ENCODE assay signal across 9 cellular contexts in the genomic region with DNA sequence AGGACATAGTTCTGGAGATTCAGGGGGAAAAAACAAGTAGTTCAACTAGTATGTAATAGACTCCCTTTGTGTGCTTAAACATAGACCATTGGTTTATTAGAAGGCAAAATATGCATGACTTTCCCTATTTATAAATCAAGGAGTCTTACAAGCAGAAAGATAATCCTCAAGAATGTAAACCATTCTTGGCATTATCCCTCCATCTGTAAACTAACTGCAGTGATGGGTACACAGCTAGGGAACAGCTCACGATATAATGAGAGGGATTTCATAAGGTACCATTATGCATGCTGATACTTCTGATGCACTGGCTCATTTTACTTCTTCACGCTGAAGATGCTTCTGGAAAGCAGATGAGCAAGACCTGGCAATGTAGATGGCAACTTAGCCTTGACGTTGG. TPM values are rescaled to one million over a fixed set of nuclear protein-coding genes. Genes with fewer than 3 reads are reported as not detected.
DNase-seq lines count a peak whose midpoint lies in the region; ATAC-seq, FAIRE-seq and TF ChIP-seq lines count a peak whose summit lies in the region.
"Had no signal": no experiment of that assay in that cellular context is flagged by ENCODE, and none has a peak within 500 bp of the region (broad histone marks: within the 10 kb centered on the region; RNA-seq: fewer than 3 reads in every experiment).

No MANE protein-coding gene starts in this region.

- no peak overlapping the region for H3K27ac ChIP-seq in heart left ventricle
- no peak overlapping the region for H3K27ac ChIP-seq in right cardiac atrium (ENCODE audit: low read length)
- no peak overlapping the region for H3K27ac ChIP-seq in keratinocyte (ENCODE audit: control insufficient read depth, insufficient read depth, low read length)
- peak overlapping the region in 1 of 2 donors; percentile 92 for H3K27ac ChIP-seq in tibial artery

- peaks cover 33% of the 10 kb centered on the region for H3K79me2 ChIP-seq in keratinocyte (ENCODE audit: control insufficient read depth, insufficient read depth, low read length)

- H3K36me3 Mint-ChIP-seq in activated naive CD4-positive, alpha-beta T cell treated with anti-CD3 and anti-CD28 coated beads, Interleukin-2, amount 50 U/mL, for 72 hours: peaks cover 28 to 32% of the 10 kb centered on the region in 2 donors

- H3K9me1 ChIP-seq in keratinocyte (ENCODE audit: control insufficient read depth, extremely low read depth, insufficient read depth, low read length): peaks cover 3% of the 10 kb centered on the region

- ATAC-seq in heart left ventricle: no peak
- ATAC-seq in right cardiac atrium: no peak
- ATAC-seq in activated naive CD4-positive, alpha-beta T cell treated with anti-CD3 and anti-CD28 coated beads, Interleukin-2, amount 50 U/mL, for 72 hours: no peak

- no peak overlapping the region for H2AFZ ChIP-seq in keratinocyte (ENCODE audit: control insufficient read depth, low read length)

- no peak for TF ChIP-seq POLR2A in heart left ventricle (IDR thresholded peaks at IDR 0.05)

- no peaks in the 10 kb centered on the region for H3K9me3 Mint-ChIP-seq in activated naive CD4-positive, alpha-beta T cell treated with anti-CD3 and anti-CD28 coated beads, Interleukin-2, amount 50 U/mL, for 72 hours

- H4K20me1 ChIP-seq in keratinocyte (ENCODE audit: control insufficient read depth, extremely low read depth, insufficient read depth, low read length): no peaks in the 10 kb centered on the region

- H3K9ac ChIP-seq in keratinocyte (ENCODE audit: control insufficient read depth, extremely low read depth, insufficient read depth, low read length): no peak overlapping the region

- H3K4me1 ChIP-seq in heart left ventricle (peaks cover 0 to 36% (median 26%) of the 10 kb centered on the region in 12 donors), right cardiac atrium (ENCODE audit: control insufficient read depth, insufficient read depth, low read length) (no peaks in the 10 kb centered on the region), keratinocyte (ENCODE audit: control insufficient read depth, extremely low read depth, insufficient read depth, low read length) (peaks cover 24% of the 10 kb centered on the region), tibial artery (peaks cover 0 to 35% (median 24%) of the 10 kb centered on the region in 4 donors)

- peak overlapping the region; percentile 96 to 99 for H3K27ac Mint-ChIP-seq in activated naive CD4-positive, alpha-beta T cell treated with anti-CD3 and anti-CD28 coated beads, Interleukin-2, amount 50 U/mL, for 72 hours

- H3K27me3 ChIP-seq in heart left ventricle: no peaks in the 10 kb centered on the region
- H3K27me3 ChIP-seq in right cardiac atrium (ENCODE audit: control insufficient read depth, insufficient read depth): no peaks in the 10 kb centered on the region
- H3K27me3 ChIP-seq in keratinocyte (ENCODE audit: control insufficient read depth, extremely low read depth, insufficient read depth, low read length): no peaks in the 10 kb centered on the region
- no peaks in the 10 kb centered on the region for H3K27me3 ChIP-seq in tibial artery

- TF ChIP-seq CTCF in heart left ventricle (IDR thresholded peaks at IDR 0.05) (no peak), keratinocyte (optimal IDR thresholded peaks at IDR 0.05 in 1 of 3, IDR thresholded peaks at IDR 0.05 in 1 of 3, conservative IDR thresholded peaks at IDR 0.05 in 1 of 3; ENCODE audit: extremely low read depth in 1 of 3, insufficient read depth in 2 of 3, low read length in 3 of 3) (no peak), tibial artery (IDR thresholded peaks at IDR 0.05) (no peak)

- peak; percentile 9 for FAIRE-seq in keratinocyte (lab: Jason Lieb, UNC)
- FAIRE-seq: frontal cortex had no signal

- peaks cover 0 to 12% (median 0%) of the 10 kb centered on the region in 9 donors for H3K36me3 ChIP-seq in heart left ventricle
- peaks cover 8 to 10% of the 10 kb centered on the region in 2 experiments for H3K36me3 ChIP-seq in keratinocyte (ENCODE audit: control insufficient read depth in 2 of 2, extremely low read depth in 1 of 2, insufficient read depth in 2 of 2, low read length in 2 of 2)
- H3K36me3 ChIP-seq in tibial artery: peaks cover 0 to 13% (median 0%) of the 10 kb centered on the region in 3 donors

- dilution Hi-C loops in keratinocyte (cut with MboI; ENCODE audit: extremely low pct_ligation_motif_present, low sequenced_read_pairs): no loop called here

- WGBS in heart left ventricle, 4 donors: 44 to 68% (median 50%) methylated on average over 3 of the region's 3 CpGs
- 40% methylated on average over 3 of the region's 3 CpGs for WGBS in right cardiac atrium

- no peak for DNase-seq in heart left ventricle
- DNase-seq in right cardiac atrium: no peak
- DNase-seq in activated naive CD4-positive, alpha-beta T cell treated with anti-CD3 and anti-CD28 coated beads, Interleukin-2, amount 50 U/mL, for 72 hours (ENCODE audit: low spot score in 2 of 2): no peak
- no peak for DNase-seq in keratinocyte (ENCODE audit: low read depth, low spot score)
- no peak for DNase-seq in tibial artery
- DNase-seq in GDM1 (lab: John Stamatoyannopoulos, UW): no peak
- DNase-seq in NCI-H1930 (lab: John Stamatoyannopoulos, UW): no peak
- no peak for DNase-seq in occipital lobe (lab: John Stamatoyannopoulos, UW)

- H3K4me3 ChIP-seq in heart left ventricle (peak overlapping the region in 8 of 12 donors; percentile 70 to 92 (median 83)), right cardiac atrium (ENCODE audit: low read length) (no peak overlapping the region), keratinocyte (ENCODE audit: control insufficient read depth in 2 of 3, extremely low read depth in 1 of 3, insufficient read depth in 2 of 3, low read depth in 1 of 3, low read length in 3 of 3) (no peak overlapping the region), tibial artery (peak overlapping the region; percentile 72 to 74)

- intact Hi-C loops in heart left ventricle (cut with DNase I) (no loop called here), right cardiac atrium (cut with DNase I) (no loop called here), tibial artery (cut with DNase I; ENCODE audit: low total_unique reads) (loop anchor here (2.0 to 5.0 kb wide), 2 partner anchors 146 to 350 kb away; a partner anchor contains a TSS)

- H3K9me3 ChIP-seq in heart left ventricle: no peaks in the 10 kb centered on the region
- no peaks in the 10 kb centered on the region for H3K9me3 ChIP-seq in right cardiac atrium (ENCODE audit: control insufficient read depth, low read length)
- H3K9me3 ChIP-seq in keratinocyte (ENCODE audit: control insufficient read depth, low read depth, low read length): no peaks in the 10 kb centered on the region
- H3K9me3 ChIP-seq in tibial artery: no peaks in the 10 kb centered on the region

- H3K4me2 ChIP-seq in keratinocyte (ENCODE audit: control insufficient read depth, extremely low read depth, insufficient read depth, low read depth, low read length): peak overlapping the region; percentile 90

RNA-seq across cellular contexts. Expression of a gene that starts 0.9 kb away (rescaled TPM):
- total RNA-seq in heart left ventricle (under 1 TPM in 6 of 9 donors, not detected in 3; 0.15 to 0.84 (median 0.47) TPM), right cardiac atrium (1 to 10 TPM in 1 of 4 donors, under 1 TPM in 2, not detected in 1; 0.43 to 1.1 (median 0.57) TPM), occipital lobe (3.1 TPM)
- polyA plus RNA-seq in heart left ventricle (under 1 TPM; 0.10 to 0.38 TPM), right cardiac atrium (0.43 TPM), keratinocyte (0.11 to 0.61 TPM (median 0.26 TPM) in 3 replicates)
- total RNA-seq in activated naive CD4-positive, alpha-beta T cell treated with anti-CD3 and anti-CD28 coated beads, Interleukin-2, amount 50 U/mL, for 72 hours: 1 to 10 TPM; 1.2 to 4.8 TPM
- 0.72 TPM for polyA plus RNA-seq in keratinocyte (2011; ENCODE audit: low read depth)
- 0.21 TPM in 2 replicates for polyA plus RNA-seq in keratinocyte (2011; cell fraction: cytosol; rRNA removed)
- polyA plus RNA-seq in keratinocyte (2011; cell fraction: nucleus; rRNA removed): 0.39 and 0.90 TPM in 2 replicates
- 0.24 and 0.54 TPM in 2 replicates for polyA plus RNA-seq in keratinocyte (2012; ENCODE audit: low replicate concordance)
- 0.40 TPM in 1 of 3 replicates, not detected in the others for polyA minus RNA-seq in keratinocyte
- polyA minus RNA-seq in keratinocyte (2011; cell fraction: cytosol; rRNA and poly(A)+ RNA removed): not detected
- polyA minus RNA-seq in keratinocyte (2011; cell fraction: nucleus; rRNA and poly(A)+ RNA removed): not detected in 2 replicates

RNA-seq across cellular contexts. Expression of a gene that starts 1.6 kb away (rescaled TPM):
- total RNA-seq in heart left ventricle (100 to 1,000 TPM in 5 of 9 donors, 10 to 100 TPM in 4; 65.0 to 139 (median 110) TPM), right cardiac atrium (100 to 1,000 TPM in 3 of 4 donors, 10 to 100 TPM in 1; 73.9 to 153 (median 115) TPM), occipital lobe (36.0 TPM)
- polyA plus RNA-seq in heart left ventricle (100 to 1,000 TPM in 1 of 2 donors, 10 to 100 TPM in 1; 89.7 to 114 TPM), right cardiac atrium (109 TPM), keratinocyte (42.5 to 76.0 TPM (median 58.0 TPM) in 3 replicates)
- 10 to 100 TPM; 61.0 TPM for total RNA-seq in activated naive CD4-positive, alpha-beta T cell treated with anti-CD3 and anti-CD28 coated beads, Interleukin-2, amount 50 U/mL, for 72 hours
- 122 TPM for polyA plus RNA-seq in keratinocyte (2011; ENCODE audit: low read depth)
- 46.1 and 54.5 TPM in 2 replicates for polyA plus RNA-seq in keratinocyte (2011; cell fraction: cytosol; rRNA removed)
- 45.5 and 58.7 TPM in 2 replicates for polyA plus RNA-seq in keratinocyte (2011; cell fraction: nucleus; rRNA removed)
- polyA plus RNA-seq in keratinocyte (2012; ENCODE audit: low replicate concordance): 31.5 and 52.6 TPM in 2 replicates
- polyA minus RNA-seq in keratinocyte: 20.5 to 31.8 TPM (median 22.3 TPM) in 3 replicates
- 14.0 TPM for polyA minus RNA-seq in keratinocyte (2011; cell fraction: cytosol; rRNA and poly(A)+ RNA removed)
- polyA minus RNA-seq in keratinocyte (2011; cell fraction: nucleus; rRNA and poly(A)+ RNA removed): 8.7 and 13.0 TPM in 2 replicates

Comparison
In these comparisons a context has a peak if more than half of its experiments do, and no peak if none do; other contexts are left out.
1. H3K4me3 ChIP-seq: peak in heart left ventricle (8 of 12) and tibial artery (2 of 2); none in right cardiac atrium (single experiment) and keratinocyte (0 of 3).